In genomic region chr11:131218542-131218941, GRCh38 we compare ENCODE assay signal across 19 cellular contexts.
DNase-seq lines count a peak whose midpoint lies in the region; ATAC-seq and TF ChIP-seq lines count a peak whose summit lies in the region.
"Had no signal": no experiment of that assay in that cellular context is flagged by ENCODE, and none has a peak within 500 bp of the region (broad histone marks: within the 10 kb centered on the region; RNA-seq: fewer than 3 reads in every experiment).

No MANE protein-coding gene starts in this region.

- H3K9ac ChIP-seq in HUES48 (ENCODE audit: low read depth, low read length): no peak overlapping the region

- ATAC-seq in WTC11 (peak; percentile 13; the same call in 1 of the 2 replicates), GM19452 (IDR thresholded peaks at IDR 0.05; ENCODE audit: unreplicated experiment) (no peak)
- ATAC-seq: HCT116 had no signal

- no peak overlapping the region for H3K4me3 ChIP-seq in HUES48 (ENCODE audit: low read depth, low read length)

- CTCF ChIA-PET in WTC11 (lab: Charles Lee): interaction anchor here (1.2 to 3.2 kb wide), 5 partner anchors 12 to 154 kb away, joined by 3 to 31 read pairs (median 5); no protein-coding TSS in a partner anchor

- H3K27me3 ChIP-seq in HUES48 (ENCODE audit: control insufficient read depth, insufficient read depth, low read length): no peaks in the 10 kb centered on the region
- H3K27me3 ChIP-seq: BE2C had no signal

- peaks cover 49% of the 10 kb centered on the region for H3K4me1 ChIP-seq in HUES48 (ENCODE audit: control insufficient read depth, insufficient read depth, low read length)
- H3K4me1 ChIP-seq: BE2C had no signal

- no peaks in the 10 kb centered on the region for H3K9me3 ChIP-seq in HUES48 (ENCODE audit: control insufficient read depth, insufficient read depth, low read length)

- TF ChIP-seq CTCF in WTC11 (IDR thresholded peaks at IDR 0.05): no peak

- H3K27ac ChIP-seq in HUES48 (ENCODE audit: low read depth, low read length): peak overlapping the region; percentile 42

- H3K9me3 Mint-ChIP-seq in WTC11: peaks cover 5% of the 10 kb centered on the region; the same call in 1 of the 2 replicates
- H3K9me3 Mint-ChIP-seq: HFFc6 had no signal

- no peaks in the 10 kb centered on the region for H3K36me3 Mint-ChIP-seq in WTC11
- H3K36me3 Mint-ChIP-seq: CD4-positive, CD25-positive, alpha-beta regulatory T cell had no signal

- H3K36me3 ChIP-seq in HUES48 (ENCODE audit: control insufficient read depth, insufficient read depth, low read length): no peaks in the 10 kb centered on the region
- H3K36me3 ChIP-seq: BE2C had no signal

- H3K27me3 Mint-ChIP-seq in WTC11 (ENCODE audit: low read depth): peaks cover 3% of the 10 kb centered on the region; the same call in 1 of the 2 replicates
- H3K27me3 Mint-ChIP-seq: CD4-positive, CD25-positive, alpha-beta regulatory T cell had no signal

- H3K4me1 Mint-ChIP-seq in WTC11: peaks cover 81% of the 10 kb centered on the region
- H3K4me1 Mint-ChIP-seq: CD8-positive, alpha-beta memory T cell had no signal

- peak; percentile 83 for DNase-seq in ELF-1 (ENCODE audit: low read depth, low spot score)
- no peak for DNase-seq in WTC11 (ENCODE audit: low spot score)
- DNase-seq in islet precursor cell: peak; percentile 74
- no peak for DNase-seq in 8988T
- DNase-seq in NK-92 treated with Interleukin-12 subunit alpha and Interleukin-12 subunit beta, amount 100 ng/mL, for 24 hours (lab: John Stamatoyannopoulos, UW): no peak
- DNase-seq: BE2C; C1 segment of cervical spinal cord; CD4-positive, CD25-positive, alpha-beta regulatory T cell; CD8-positive, alpha-beta memory T cell; COR-L47; DMS 273 treated with DMSO at 0.1 percent for 48 hours; DMS53; DND-41; EL; HFFc6; KG1 had no signal

- no peak overlapping the region for H3K4me3 Mint-ChIP-seq in WTC11
- H3K4me3 Mint-ChIP-seq: CD4-positive, CD25-positive, alpha-beta regulatory T cell; CD8-positive, alpha-beta memory T cell; HFFc6 had no signal

- peak overlapping the region; percentile 0; the same call in 1 of the 2 replicates for H3K27ac Mint-ChIP-seq in WTC11
- H3K27ac Mint-ChIP-seq: CD4-positive, CD25-positive, alpha-beta regulatory T cell; CD8-positive, alpha-beta memory T cell; HFFc6 had no signal

- POLR2A ChIA-PET in WTC11 (lab: Charles Lee): no interaction called here

TF ChIP-seq in WTC11, 78 proteins besides CTCF, POLR2A, EP300 and RAD21:
- no peak for TF ChIP-seq IRF2 (CRISPR knock-in tag; IDR thresholded peaks at IDR 0.05; ENCODE audit: borderline replicate concordance, low read depth)
- TF ChIP-seq E2F1 (CRISPR knock-in tag; IDR thresholded peaks at IDR 0.05): no peak
- no peak for TF ChIP-seq ZNF232 (CRISPR knock-in tag; IDR thresholded peaks at IDR 0.05)
- no peak for TF ChIP-seq JUN (CRISPR knock-in tag; IDR thresholded peaks at IDR 0.05)
- no peak for TF ChIP-seq ZNF396 (CRISPR knock-in tag; IDR thresholded peaks at IDR 0.05; ENCODE audit: borderline replicate concordance)
- TF ChIP-seq TP53 (CRISPR knock-in tag; IDR thresholded peaks at IDR 0.05): no peak
- TF ChIP-seq FOXP4 (CRISPR knock-in tag; IDR thresholded peaks at IDR 0.05): no peak
- TF ChIP-seq GTF2I (CRISPR knock-in tag; conservative IDR thresholded peaks at IDR 0.05): no peak
- TF ChIP-seq ZNF416 (CRISPR knock-in tag; IDR thresholded peaks at IDR 0.05): no peak
- TF ChIP-seq ATF3 (CRISPR knock-in tag; conservative IDR thresholded peaks at IDR 0.05): no peak
- TF ChIP-seq MYBL2 (CRISPR knock-in tag; IDR thresholded peaks at IDR 0.05): no peak
- TF ChIP-seq NR1H2 (CRISPR knock-in tag; IDR thresholded peaks at IDR 0.05): no peak
- TF ChIP-seq ELF4 (CRISPR knock-in tag; IDR thresholded peaks at IDR 0.05; ENCODE audit: low read depth): no peak
- no peak for TF ChIP-seq ATF2 (CRISPR knock-in tag; IDR thresholded peaks at IDR 0.05; ENCODE audit: borderline replicate concordance, low read depth)

Comparison
In these comparisons a context has a peak if more than half of its experiments do, and no peak if none do; other contexts are left out.
1. DNase-seq: peak in ELF-1 (single experiment) and islet precursor cell (single experiment); none in WTC11 (single experiment), 8988T (single experiment) and NK-92 treated with Interleukin-12 subunit alpha and Interleukin-12 subunit beta, amount 100 ng/mL, for 24 hours (single experiment).